ENCODE assay signal across 8 cellular contexts in genomic region chr5:140346348-140347221, GRCh38. TPM values are rescaled to one million over a fixed set of nuclear protein-coding genes. Genes with fewer than 3 reads are reported as not detected.
A peak's percentile ranks its signal among the peaks of the same experiment; 100 is the strongest.
DNase-seq lines count a peak whose midpoint lies in the region; ATAC-seq and TF ChIP-seq lines count a peak whose summit lies in the region.

HBEGF (minus strand) TSS chr5:140346603; CDS start chr5:140346328, 275 bp downstream.

- peak within 1 kb of the TSS; percentile 88 for H3K4me2 ChIP-seq in KMS-11

- H3K79me2 ChIP-seq in KMS-11 (ENCODE audit: insufficient read depth, low read depth), result no peaks in the 10 kb centered on the region

- peaks cover 9% of the 10 kb centered on the region; the same call in 1 of the 2 replicates for H3K27me3 ChIP-seq in KMS-11 (ENCODE audit: insufficient read depth, low read depth)
- peaks cover 10% of the 10 kb centered on the region for H3K27me3 ChIP-seq in cardiac muscle cell
- H3K27me3 ChIP-seq in ovary, result no peaks in the 10 kb centered on the region

- no peak within 1 kb of the TSS for H3K9ac ChIP-seq in KMS-11

- TF ChIP-seq CTCF in KMS-11 (conservative IDR thresholded peaks at IDR 0.05; ENCODE audit: low read depth, low read length) (peak; percentile 33; the same call in 1 of the 2 replicates), cardiac muscle cell (IDR thresholded peaks at IDR 0.05; ENCODE audit: low read depth, low read length) (peak; percentile 39), ovary (IDR thresholded peaks at IDR 0.05) (peak; percentile 39 to 50 (median 43))

- peak; percentile 82 for TF ChIP-seq POLR2A in ovary (IDR thresholded peaks at IDR 0.05)

- H3K4me1 ChIP-seq in KMS-11 (ENCODE audit: low read depth, poor library complexity, severe bottlenecking), result peaks cover 10% of the 10 kb centered on the region
- peaks cover 4% of the 10 kb centered on the region for H3K4me1 ChIP-seq in cardiac muscle cell (ENCODE audit: low read depth)
- H3K4me1 ChIP-seq in ovary (ENCODE audit: insufficient read depth), result no peaks in the 10 kb centered on the region

- no peak for TF ChIP-seq EP300 in ovary (IDR thresholded peaks at IDR 0.05)

- H3K4me3 ChIP-seq in KMS-11 (IDR thresholded peaks at IDR 0.05; ENCODE audit: insufficient read depth, low read depth, low read length) (no peak within 1 kb of the TSS), cardiac muscle cell (peak within 1 kb of the TSS; percentile 48), ovary (peak within 1 kb of the TSS; percentile 76)

- in situ Hi-C loops in G401 (cut with HindIII; ENCODE audit: low sequenced_read_pairs), result no loop called here

- WGBS in adipose tissue, 3 donors, result 1% methylated on average over 59 to 72 of the region's 72 CpGs
- whole genome bisulfite sequencing in ovary, 3 donors, result 1% methylated on average over 44 to 72 of the region's 72 CpGs

- H3K9me3 ChIP-seq in cardiac muscle cell (ENCODE audit: low read depth) (no peaks in the 10 kb centered on the region), ovary (no peaks in the 10 kb centered on the region)

- DNase-seq in G401 (ENCODE audit: low spot score), result peak; percentile 89
- peak; percentile 78 to 90 for DNase-seq in cardiac muscle cell (ENCODE audit: low read depth in 1 of 2, low spot score in 1 of 2)
- DNase-seq in ovary, result peak; percentile 78 to 88 (median 87)
- no peak for DNase-seq in amniotic stem cell (lab: John Stamatoyannopoulos, UW)

- H4K20me1 ChIP-seq in KMS-11 (ENCODE audit: insufficient read depth), result no peaks in the 10 kb centered on the region

- H3K27ac ChIP-seq in KMS-11 (no peak within 1 kb of the TSS), adipose tissue (ENCODE audit: low read depth, low read length) (no peak within 1 kb of the TSS), cardiac muscle cell (peak within 1 kb of the TSS; percentile 19), ovary (peak within 1 kb of the TSS; percentile 17 to 28)

- H3K36me3 ChIP-seq in KMS-11 (ENCODE audit: insufficient read depth), result no peaks in the 10 kb centered on the region
- no peaks in the 10 kb centered on the region for H3K36me3 ChIP-seq in cardiac muscle cell
- H3K36me3 ChIP-seq in ovary, result no peaks in the 10 kb centered on the region

- intact Hi-C loops in ovary (cut with DNase I), result loop anchor here in 2 of 4 donors (5.0 kb wide), 1 partner anchor 104 kb away; no protein-coding TSS in a partner anchor

- H2AFZ ChIP-seq in KMS-11 (ENCODE audit: low read depth), result peak within 1 kb of the TSS; percentile 50

- ATAC-seq in GM21786 (IDR thresholded peaks at IDR 0.05; ENCODE audit: unreplicated experiment) (peak; percentile 74), SK-N-SH treated with all-trans-retinoic acid at 6 μM for 48 hours (peak; percentile 91)

TF ChIP-seq in SK-N-SH treated with all-trans-retinoic acid at 6 μM for 48 hours, 23 proteins besides CTCF, POLR2A, EP300 and RAD21:
- TF ChIP-seq RARB (CRISPR knock-in tag; IDR thresholded peaks at IDR 0.05) (no peak), TCF4 (CRISPR knock-in tag; IDR thresholded peaks at IDR 0.05; ENCODE audit: borderline replicate concordance) (no peak), PATZ1 (CRISPR knock-in tag; IDR thresholded peaks at IDR 0.05; ENCODE audit: borderline replicate concordance) (no peak), ZFP3 (CRISPR knock-in tag; IDR thresholded peaks at IDR 0.05) (no peak), ZC3H10 (CRISPR knock-in tag; IDR thresholded peaks at IDR 0.05) (no peak), CSRNP3 (CRISPR knock-in tag; IDR thresholded peaks at IDR 0.05) (no peak), TOX (CRISPR knock-in tag; IDR thresholded peaks at IDR 0.05; ENCODE audit: borderline replicate concordance) (no peak), BACH2 (CRISPR knock-in tag; IDR thresholded peaks at IDR 0.05; ENCODE audit: borderline replicate concordance) (no peak), TSHZ2 (CRISPR knock-in tag; IDR thresholded peaks at IDR 0.05) (no peak), ZNF565 (CRISPR knock-in tag; conservative IDR thresholded peaks at IDR 0.05; ENCODE audit: low read depth) (no peak), PPARA (CRISPR knock-in tag; IDR thresholded peaks at IDR 0.05; ENCODE audit: borderline replicate concordance) (no peak)

RNA-seq across cellular contexts. Expression of gene HBEGF, which starts in this region (rescaled TPM):
- 28.3 and 40.1 TPM in 2 replicates for total RNA-seq in G401 (2014; rRNA removed; shearing (Covaris generic))
- polyA plus RNA-seq in adipose tissue (10 to 100 TPM in 2 of 3 donors, 1 to 10 TPM in 1; 3.5 to 40.2 (median 20.0) TPM), cardiac muscle cell (3.7 and 5.1 TPM in 2 replicates), ovary (10 to 100 TPM in 1 of 2 donors, 1 to 10 TPM in 1; 3.4 to 10.8 TPM)
- total RNA-seq in cardiac muscle cell (4.9 TPM in 2 replicates), ovary (10 to 100 TPM in 1 of 7 donors, 1 to 10 TPM in 6; 1.5 to 14.5 (median 5.6) TPM)

Comparison
In these comparisons a context has a peak if more than half of its experiments do, and no peak if none do; other contexts are left out.
1. H3K27ac ChIP-seq: peak in cardiac muscle cell (single experiment) and ovary (2 of 2); none in KMS-11 (single experiment) and adipose tissue (single experiment).
2. Peak in every context shown above with its lines, with median percentiles within 50 percentile points of each other: CTCF ChIP-seq.